In the genomic region with DNA sequence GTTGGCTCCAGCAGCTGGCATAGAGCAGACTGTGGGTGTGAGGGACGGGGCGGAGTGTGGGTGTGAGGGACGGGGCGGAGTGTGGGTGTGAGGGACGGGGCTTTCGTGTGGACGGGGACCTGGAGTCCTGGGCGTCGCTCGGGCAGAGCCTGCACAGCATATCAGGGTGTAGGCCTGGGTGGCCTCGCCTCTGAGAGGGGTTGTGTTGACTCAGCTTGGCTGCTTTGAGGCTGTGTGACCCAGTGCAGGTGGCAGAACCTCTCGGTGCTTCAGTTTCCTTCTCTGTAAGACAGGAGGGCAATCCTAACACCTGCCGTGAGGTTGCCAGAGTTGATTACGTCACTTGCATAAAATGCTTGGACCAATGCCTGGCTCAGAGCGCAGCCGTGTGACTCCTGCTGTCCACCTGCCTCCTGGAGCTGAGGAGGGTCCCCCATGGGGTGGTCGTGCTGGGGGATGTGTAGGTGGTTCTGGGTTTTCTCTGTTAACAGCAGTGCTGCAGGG, we compare ENCODE assay signal across 8 cellular contexts. TPM values are rescaled to one million over a fixed set of nuclear protein-coding genes. Genes with fewer than 3 reads are reported as not detected.
DNase-seq lines count a peak whose midpoint lies in the region; ATAC-seq and TF ChIP-seq lines count a peak whose summit lies in the region.

No MANE protein-coding gene starts in this region.

- H4K20me1 ChIP-seq in osteoblast (ENCODE audit: insufficient read depth, low read length) = peaks cover 58% of the 10 kb centered on the region

- peaks cover 12% of the 10 kb centered on the region for H3K4me1 ChIP-seq in CD8-positive, alpha-beta memory T cell (ENCODE audit: insufficient read depth, low read length)
- H3K4me1 ChIP-seq in osteoblast (ENCODE audit: insufficient read depth, low read length) = peaks cover 28% of the 10 kb centered on the region

- H3K4me3 ChIP-seq in CD8-positive, alpha-beta memory T cell (ENCODE audit: low read length) = no peak overlapping the region
- H3K4me3 ChIP-seq in coronary artery (no peak overlapping the region), osteoblast (ENCODE audit: insufficient read depth, low read length) (no peak overlapping the region)

- intact Hi-C loops in CD14-positive monocyte (cut with micrococcal nuclease) = loop anchor here in 1 of 2 donors (10.0 kb wide), 1 partner anchor 59 kb away; no protein-coding TSS in a partner anchor

- peak overlapping the region in 4 of 7 donors; percentile 42 to 86 (median 77) for H3K4me3 Mint-ChIP-seq in CD8-positive, alpha-beta memory T cell
- H3K4me3 Mint-ChIP-seq in CD14-positive monocyte = no peak overlapping the region

- H2AFZ ChIP-seq in osteoblast (ENCODE audit: low read length) = no peak overlapping the region

- H3K27me3 Mint-ChIP-seq in CD8-positive, alpha-beta memory T cell = no peaks in the 10 kb centered on the region
- H3K27me3 Mint-ChIP-seq in CD14-positive monocyte (ENCODE audit: low read depth in 3 of 3) = no peaks in the 10 kb centered on the region

- peaks cover 0 to 27% (median 2%) of the 10 kb centered on the region in 3 donors for H3K36me3 Mint-ChIP-seq in CD8-positive, alpha-beta memory T cell
- H3K36me3 Mint-ChIP-seq in CD14-positive monocyte = peaks cover 47 to 86% of the 10 kb centered on the region in 2 donors

- no peak overlapping the region for H3K27ac ChIP-seq in CD8-positive, alpha-beta memory T cell (ENCODE audit: low read depth, low read length)
- H3K27ac ChIP-seq in coronary artery (peak overlapping the region; percentile 22 to 56), osteoblast (ENCODE audit: low read depth, low read length) (peak overlapping the region; percentile 64)

- CTCF ChIA-PET in CD8-positive, alpha-beta memory T cell (lab: Charles Lee) = no interaction called here

- peak overlapping the region in 6 of 8 donors; percentile 26 to 97 (median 86) for H3K27ac Mint-ChIP-seq in CD8-positive, alpha-beta memory T cell
- peak overlapping the region in 2 of 7 donors; percentile 72 to 73 for H3K27ac Mint-ChIP-seq in CD14-positive monocyte

- H3K9me3 Mint-ChIP-seq in CD8-positive, alpha-beta memory T cell = no peaks in the 10 kb centered on the region
- peaks cover 0 to 6% (median 0%) of the 10 kb centered on the region in 7 donors for H3K9me3 Mint-ChIP-seq in CD14-positive monocyte

- DNase-seq in CD8-positive, alpha-beta memory T cell = no peak
- DNase-seq in NCI-H2196 (lab: John Stamatoyannopoulos, UW; ENCODE audit: unreplicated experiment) = peak; percentile 74
- no peak for DNase-seq in coronary artery (ENCODE audit: low spot score)
- DNase-seq in osteoblast (ENCODE audit: insufficient read length, low spot score, missing footprints) = peak; percentile 77
- no peak for DNase-seq in cerebellum (ENCODE audit: low spot score)
- DNase-seq in CD14-positive monocyte (ENCODE audit: low spot score) = no peak
- no peak for DNase-seq in cerebellar nuclear complex (lab: John Stamatoyannopoulos, UW)

- H3K27me3 ChIP-seq in CD8-positive, alpha-beta memory T cell (ENCODE audit: insufficient read depth, low read length, poor library complexity, severe bottlenecking) = no peaks in the 10 kb centered on the region
- no peaks in the 10 kb centered on the region for H3K27me3 ChIP-seq in osteoblast (ENCODE audit: insufficient read depth, low read length)

- peaks cover 17 to 48% (median 39%) of the 10 kb centered on the region in 3 donors for H3K4me1 Mint-ChIP-seq in CD8-positive, alpha-beta memory T cell
- peaks cover 32% of the 10 kb centered on the region for H3K4me1 Mint-ChIP-seq in CD14-positive monocyte

- H3K9me3 ChIP-seq in CD8-positive, alpha-beta memory T cell (ENCODE audit: low read length) = no peaks in the 10 kb centered on the region
- H3K9me3 ChIP-seq in osteoblast (ENCODE audit: low read depth, low read length) = no peaks in the 10 kb centered on the region

- no peak for ATAC-seq in HG03108 (IDR thresholded peaks at IDR 0.05; ENCODE audit: unreplicated experiment)

- POLR2A ChIA-PET in CD8-positive, alpha-beta memory T cell (lab: Charles Lee) = no interaction called here

- H3K79me2 ChIP-seq in osteoblast (ENCODE audit: insufficient read depth, low read length) = peaks cover 76% of the 10 kb centered on the region

- H3K4me2 ChIP-seq in osteoblast (ENCODE audit: insufficient read depth, low read length) = peak overlapping the region; percentile 8

- H3K36me3 ChIP-seq in CD8-positive, alpha-beta memory T cell (ENCODE audit: insufficient read depth, low read length) = no peaks in the 10 kb centered on the region
- peaks cover 5% of the 10 kb centered on the region for H3K36me3 ChIP-seq in osteoblast (ENCODE audit: insufficient read depth, low read length)

- TF ChIP-seq CTCF in coronary artery (IDR thresholded peaks at IDR 0.05) = no peak
- no peak for TF ChIP-seq CTCF in osteoblast (IDR thresholded peaks at IDR 0.05; ENCODE audit: extremely low read depth, low read depth, low read length)
- no peak for TF ChIP-seq CTCF in CD14-positive monocyte (IDR thresholded peaks at IDR 0.05)

RNA-seq across cellular contexts. Expression of gene PDXK, which starts 15.3 kb away (rescaled TPM):
- total RNA-seq in CD8-positive, alpha-beta memory T cell = 10 to 100 TPM; 96.3 to 96.7 TPM
- polyA plus RNA-seq in CD8-positive, alpha-beta memory T cell = 38.3 TPM
- total RNA-seq in osteoblast (88.4 and 89.4 TPM in 2 replicates), cerebellum (24.2 TPM)
- 100 to 1,000 TPM; 210 to 214 TPM for polyA plus RNA-seq in CD14-positive monocyte

RNA-seq across cellular contexts. Expression of gene CSTB, which starts 41.9 kb away (rescaled TPM):
- total RNA-seq in CD8-positive, alpha-beta memory T cell = 10 to 100 TPM; 48.0 to 48.4 TPM
- 79.1 TPM for polyA plus RNA-seq in CD8-positive, alpha-beta memory T cell
- 14.8 and 18.3 TPM in 2 replicates for total RNA-seq in osteoblast
- total RNA-seq in cerebellum = 4.4 TPM
- polyA plus RNA-seq in CD14-positive monocyte = 100 to 1,000 TPM; 115 to 120 TPM

RNA-seq across cellular contexts. Expression of gene RRP1, which starts 55.2 kb away (rescaled TPM):
- 10 to 100 TPM; 87.4 to 93.4 TPM for total RNA-seq in CD8-positive, alpha-beta memory T cell
- polyA plus RNA-seq in CD8-positive, alpha-beta memory T cell = 21.8 TPM
- 16.5 and 18.5 TPM in 2 replicates for total RNA-seq in osteoblast
- 16.7 TPM for total RNA-seq in cerebellum
- 1 to 10 TPM; 2.7 to 4.6 TPM for polyA plus RNA-seq in CD14-positive monocyte

Comparison
In these comparisons a context has a peak if more than half of its experiments do, and no peak if none do; other contexts are left out.
1. DNase-seq: peak in NCI-H2196 (single experiment) and osteoblast (single experiment); none in CD8-positive, alpha-beta memory T cell (0 of 5), coronary artery (single experiment), cerebellum (single experiment), CD14-positive monocyte (single experiment) and cerebellar nuclear complex (0 of 2).
2. H3K4me3 Mint-ChIP-seq: peak in CD8-positive, alpha-beta memory T cell (4 of 7); none in CD14-positive monocyte (0 of 2).